Comparison of ENCODE assay signal across 21 cellular contexts in genomic region chr7:42768037-42768436, GRCh38.
"Had no signal": no experiment of that assay in that cellular context is flagged by ENCODE, and none has a peak within 500 bp of the region (broad histone marks: within the 10 kb centered on the region; RNA-seq: fewer than 3 reads in every experiment).

No MANE protein-coding gene starts in this region.

- H3K27me3 ChIP-seq: gastroesophageal sphincter, heart left ventricle, neutrophil, ovary had no signal

- H3K36me3 ChIP-seq: gastroesophageal sphincter, heart left ventricle, left ventricle myocardium inferior, neutrophil, ovary, prostate gland, thoracic aorta had no signal

- H3K27ac Mint-ChIP-seq: activated CD4-positive, alpha-beta memory T cell treated with anti-CD3 and anti-CD28 coated beads for 36 hours; activated naive CD8-positive, alpha-beta T cell treated with anti-CD3 and anti-CD28 coated beads for 36 hours; nephron; T-helper 17 cell; type B pancreatic cell had no signal

- H3K4me3 Mint-ChIP-seq: activated CD4-positive, alpha-beta memory T cell treated with anti-CD3 and anti-CD28 coated beads for 36 hours; activated naive CD8-positive, alpha-beta T cell treated with anti-CD3 and anti-CD28 coated beads for 36 hours; nephron; T-helper 17 cell; type B pancreatic cell had no signal

- H3K4me1 Mint-ChIP-seq: activated naive CD8-positive, alpha-beta T cell treated with anti-CD3 and anti-CD28 coated beads for 36 hours; T-helper 17 cell had no signal

- H3K4me3 ChIP-seq: coronary artery, gastroesophageal sphincter, heart left ventricle, left ventricle myocardium inferior, ovary, prostate gland, thoracic aorta had no signal

- H3K9me3 ChIP-seq: gastroesophageal sphincter, heart left ventricle, left ventricle myocardium inferior, neutrophil, ovary, prostate gland, thoracic aorta had no signal

- H3K9me3 Mint-ChIP-seq: activated CD4-positive, alpha-beta memory T cell treated with anti-CD3 and anti-CD28 coated beads for 36 hours; activated naive CD8-positive, alpha-beta T cell treated with anti-CD3 and anti-CD28 coated beads for 36 hours; nephron had no signal

- DNase-seq: activated CD4-positive, alpha-beta memory T cell treated with anti-CD3 and anti-CD28 coated beads for 36 hours; activated CD4-positive, alpha-beta T cell treated with anti-CD3 and anti-CD28 coated beads for 48 hours; activated naive CD4-positive, alpha-beta T cell treated with Interleukin-2 at 50 U/mL for 16 hours; activated naive CD8-positive, alpha-beta T cell treated with anti-CD3 and anti-CD28 coated beads for 36 hours; activated T-cell treated with anti-CD3 and anti-CD28 coated beads, Interleukin-2, amount 50 U/mL, for 48 hours; amniotic stem cell; heart left ventricle; left ventricle myocardium inferior; mammary epithelial cell; ovary; stimulated activated CD4-positive, alpha-beta T cell treated with anti-CD3 and anti-CD28 coated beads, Interleukin-4, amount 100 ng/mL, for 24 hours; stimulated activated naive CD4-positive, alpha-beta T cell treated with Interleukin-2 at 50 U/mL for 16 hours; T-helper 17 cell had no signal

- H3K27ac ChIP-seq: coronary artery, epithelial cell of prostate, gastroesophageal sphincter, heart left ventricle, left ventricle myocardium inferior, neutrophil, ovary, prostate gland, thoracic aorta had no signal

- H3K4me1 ChIP-seq: heart left ventricle, left ventricle myocardium inferior, prostate gland had no signal

- H3K27me3 Mint-ChIP-seq: T-helper 17 cell had no signal

- H3K36me3 Mint-ChIP-seq: activated CD4-positive, alpha-beta memory T cell treated with anti-CD3 and anti-CD28 coated beads for 36 hours; activated naive CD8-positive, alpha-beta T cell treated with anti-CD3 and anti-CD28 coated beads for 36 hours had no signal
